In the genomic region with DNA sequence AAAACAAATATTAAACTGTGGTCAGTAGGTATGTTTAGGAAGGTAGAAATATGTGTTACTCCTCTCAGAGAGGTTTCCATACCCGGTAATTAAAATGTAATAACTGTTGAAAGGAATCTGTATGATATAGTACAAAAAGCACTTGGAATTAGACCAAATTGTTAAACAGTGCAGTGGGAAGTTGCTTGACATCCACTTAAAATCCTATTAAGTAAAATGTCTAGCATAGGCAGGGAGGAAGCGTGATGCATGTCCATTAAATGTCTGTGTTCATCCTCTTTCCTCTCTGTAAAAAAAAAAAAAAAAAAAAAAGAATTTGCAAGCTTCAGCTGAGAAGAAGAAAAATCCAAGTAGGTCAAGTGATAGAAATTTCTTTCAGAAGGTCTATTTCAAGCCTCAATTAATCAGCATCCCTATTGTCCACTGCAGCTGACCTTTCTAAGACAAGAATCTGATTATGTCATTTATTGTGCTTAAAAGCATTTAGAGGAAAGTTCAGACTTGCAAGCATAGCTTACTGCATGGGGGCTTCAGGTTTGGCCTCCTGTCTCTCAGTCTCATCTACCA, we compare ENCODE assay signal across 16 cellular contexts.
A peak's percentile ranks its signal among the peaks of the same experiment; 100 is the strongest.
DNase-seq lines count a peak whose midpoint lies in the region; ATAC-seq and TF ChIP-seq lines count a peak whose summit lies in the region.
"Had no signal": no experiment of that assay in that cellular context is flagged by ENCODE, and none has a peak within 500 bp of the region (broad histone marks: within the 10 kb centered on the region; RNA-seq: fewer than 3 reads in every experiment).

No MANE protein-coding gene starts in this region.

- H2BK12ac ChIP-seq in mesenchymal stem cell (ENCODE audit: low read length in 2 of 2) = no peak overlapping the region

- H2AK5ac ChIP-seq in mesenchymal stem cell (ENCODE audit: low read length, severe bottlenecking) = no peak overlapping the region

- no peak for TF ChIP-seq EP300 in SK-N-SH (IDR thresholded peaks at IDR 0.05; ENCODE audit: borderline replicate concordance in 1 of 2, low read depth in 1 of 2, low read length in 1 of 2)

- DNase-seq in SK-N-SH = no peak
- DNase-seq in brain microvascular endothelial cell = no peak
- peak; percentile 11 for DNase-seq in mesenchymal stem cell
- no peak for DNase-seq in NCI-H748 treated with DMSO at 0.1 percent for 48 hours (lab: John Stamatoyannopoulos, UW)
- no peak for DNase-seq in stimulated activated CD8-positive, alpha-beta memory T cell treated with anti-CD3 and anti-CD28 coated beads, Interleukin-4, amount 100 ng/mL, for 48 hours
- DNase-seq: C1 segment of cervical spinal cord, NCI-H1092, NCI-H146, NCI-H2081, NCI-H226, NCI-H524 treated with DMSO at 0.1 percent for 48 hours, PC-9 had no signal

- no peaks in the 10 kb centered on the region for H3K79me2 ChIP-seq in SK-N-SH (ENCODE audit: insufficient read depth)

- peaks cover 8 to 21% of the 10 kb centered on the region in 2 experiments for H3K36me3 ChIP-seq in SK-N-SH (replicated peaks in 1 of 2; ENCODE audit: control insufficient read depth in 1 of 2, insufficient read depth in 2 of 2, low read length in 1 of 2)
- H3K36me3 ChIP-seq in brain microvascular endothelial cell (replicated peaks) = peaks cover 6% of the 10 kb centered on the region
- peaks cover 0 to 9% of the 10 kb centered on the region in 2 experiments for H3K36me3 ChIP-seq in mesenchymal stem cell (ENCODE audit: control insufficient read depth in 1 of 2, insufficient read depth in 2 of 2, low read depth in 1 of 2, low read length in 2 of 2)

- peak overlapping the region; percentile 70 for H4K8ac ChIP-seq in mesenchymal stem cell (ENCODE audit: low read length)

- H3K4me2 ChIP-seq in SK-N-SH (no peak overlapping the region), mesenchymal stem cell (ENCODE audit: low read length, poor library complexity, severe bottlenecking) (no peak overlapping the region)
- H3K4me2 ChIP-seq: PC-9 had no signal

- WGBS in SK-N-SH (ENCODE audit: low lambda C conversion rate) = 75% methylated on average over 2 of the region's 2 CpGs
- no CpG with 5 or more reads among the region's 2 CpGs for WGBS in mesenchymal stem cell

- H3K23ac ChIP-seq in mesenchymal stem cell (ENCODE audit: low read length in 2 of 2) = no peak overlapping the region

- peak overlapping the region in 1 of 2 experiments; percentile 60 for H3K18ac ChIP-seq in mesenchymal stem cell (ENCODE audit: low read depth in 1 of 2, low read length in 2 of 2)

- H3K27ac ChIP-seq in SK-N-SH (ENCODE audit: low read depth in 2 of 2, low read length in 1 of 2) (peak overlapping the region in 1 of 2 experiments; percentile 78; a peak in 2 of 4 replicates), brain microvascular endothelial cell (peak overlapping the region; percentile 62), mesenchymal stem cell (ENCODE audit: low read length, poor library complexity, severe bottlenecking) (no peak overlapping the region)
- H3K27ac ChIP-seq: PC-9, SJSA1 had no signal

- no peak for TF ChIP-seq RAD21 in SK-N-SH (IDR thresholded peaks at IDR 0.05; ENCODE audit: low read length)

- TF ChIP-seq CTCF in SK-N-SH (IDR thresholded peaks at IDR 0.05) = no peak
- TF ChIP-seq CTCF in brain microvascular endothelial cell (IDR thresholded peaks at IDR 0.05; ENCODE audit: low read depth, low read length, missing control alignments) = no peak

- peak overlapping the region in 1 of 2 experiments; percentile 96 for H3K14ac ChIP-seq in mesenchymal stem cell (ENCODE audit: low read length in 2 of 2)

- H3K27me3 ChIP-seq in SK-N-SH (ENCODE audit: insufficient read depth) (no peaks in the 10 kb centered on the region), brain microvascular endothelial cell (replicated peaks) (no peaks in the 10 kb centered on the region), mesenchymal stem cell (ENCODE audit: control insufficient read depth in 1 of 2, insufficient read depth in 1 of 2, low read length in 2 of 2) (no peaks in the 10 kb centered on the region)
- H3K27me3 ChIP-seq: SJSA1 had no signal

- no peaks in the 10 kb centered on the region for H3K9me2 ChIP-seq in SK-N-SH

- H3K4me1 ChIP-seq in SK-N-SH (ENCODE audit: control insufficient read depth in 1 of 2, insufficient read depth in 2 of 2, low read depth in 1 of 2, low read length in 1 of 2) (peaks cover 0 to 41% of the 10 kb centered on the region in 2 experiments; a peak in 3 of 4 replicates), mesenchymal stem cell (ENCODE audit: control insufficient read depth, insufficient read depth, low read depth, low read length) (peaks cover 3% of the 10 kb centered on the region)

- no peak overlapping the region for H3K4ac ChIP-seq in mesenchymal stem cell (ENCODE audit: low read depth in 1 of 2, low read length in 2 of 2)

- peak; percentile 9; the same call in 1 of the 3 replicates for ATAC-seq in SK-N-SH treated with all-trans-retinoic acid at 6 μM for 48 hours
- no peak for ATAC-seq in GM21360 (IDR thresholded peaks at IDR 0.05; ENCODE audit: unreplicated experiment)
- ATAC-seq in HG02623 (IDR thresholded peaks at IDR 0.05; ENCODE audit: unreplicated experiment) = no peak

- H2BK120ac ChIP-seq in mesenchymal stem cell (ENCODE audit: low read depth, low read length) = no peak overlapping the region

- H3K79me1 ChIP-seq in mesenchymal stem cell (replicated peaks; ENCODE audit: low read length, poor library complexity, severe bottlenecking) = no peaks in the 10 kb centered on the region

- POLR2A ChIA-PET in SK-N-SH (lab: Yijun Ruan, JAX) = no interaction called here

- no peak overlapping the region for H4K91ac ChIP-seq in mesenchymal stem cell (ENCODE audit: low read length)

- CTCF ChIA-PET in SK-N-SH (lab: Yijun Ruan, JAX) = interaction anchor here (1.0 kb wide), 1 partner anchor 51 kb away, joined by 3 read pairs; no protein-coding TSS in a partner anchor

- peaks cover 23% of the 10 kb centered on the region for H3F3A ChIP-seq in SK-N-SH (replicated peaks; ENCODE audit: insufficient read depth)

- H2BK15ac ChIP-seq in mesenchymal stem cell (ENCODE audit: low read depth, poor library complexity, severe bottlenecking) = no peak overlapping the region

- no peak overlapping the region for H3K4me3 ChIP-seq in SK-N-SH (ENCODE audit: low read depth in 2 of 2, low read length in 1 of 2)
- H3K4me3 ChIP-seq in brain microvascular endothelial cell (ENCODE audit: low read depth, low read length) = no peak overlapping the region
- no peak overlapping the region for H3K4me3 ChIP-seq in mesenchymal stem cell (ENCODE audit: insufficient read depth in 1 of 2, low read depth in 1 of 2, low read length in 2 of 2)
- H3K4me3 ChIP-seq: PC-9, SJSA1 had no signal

- H3K9ac ChIP-seq in SK-N-SH (no peak overlapping the region), mesenchymal stem cell (ENCODE audit: low read length) (no peak overlapping the region)

- H2BK5ac ChIP-seq in mesenchymal stem cell (ENCODE audit: low read depth, low read length, poor library complexity, severe bottlenecking) = no peak overlapping the region

- H2AFZ ChIP-seq in SK-N-SH (ENCODE audit: low read depth) = no peak overlapping the region
- H2AFZ ChIP-seq in mesenchymal stem cell (ENCODE audit: low read depth, low read length) = no peak overlapping the region
- H2AFZ ChIP-seq: PC-9 had no signal

- H3K9me3 ChIP-seq in SK-N-SH = no peaks in the 10 kb centered on the region
- H3K9me3 ChIP-seq in mesenchymal stem cell (ENCODE audit: control insufficient read depth, low read length) = no peaks in the 10 kb centered on the region
- H3K9me3 ChIP-seq: SJSA1 had no signal

- in situ Hi-C loops in brain microvascular endothelial cell (cut with HindIII; ENCODE audit: low pct_ligation_motif_present, low sequenced_read_pairs) = no loop called here

- H4K20me1 ChIP-seq in SK-N-SH (ENCODE audit: insufficient read depth) = no peaks in the 10 kb centered on the region

TF ChIP-seq in SK-N-SH treated with all-trans-retinoic acid at 6 μM for 48 hours, 23 proteins besides CTCF, POLR2A, EP300 and RAD21 (continues in another document):
- TF ChIP-seq, protein P1, sequence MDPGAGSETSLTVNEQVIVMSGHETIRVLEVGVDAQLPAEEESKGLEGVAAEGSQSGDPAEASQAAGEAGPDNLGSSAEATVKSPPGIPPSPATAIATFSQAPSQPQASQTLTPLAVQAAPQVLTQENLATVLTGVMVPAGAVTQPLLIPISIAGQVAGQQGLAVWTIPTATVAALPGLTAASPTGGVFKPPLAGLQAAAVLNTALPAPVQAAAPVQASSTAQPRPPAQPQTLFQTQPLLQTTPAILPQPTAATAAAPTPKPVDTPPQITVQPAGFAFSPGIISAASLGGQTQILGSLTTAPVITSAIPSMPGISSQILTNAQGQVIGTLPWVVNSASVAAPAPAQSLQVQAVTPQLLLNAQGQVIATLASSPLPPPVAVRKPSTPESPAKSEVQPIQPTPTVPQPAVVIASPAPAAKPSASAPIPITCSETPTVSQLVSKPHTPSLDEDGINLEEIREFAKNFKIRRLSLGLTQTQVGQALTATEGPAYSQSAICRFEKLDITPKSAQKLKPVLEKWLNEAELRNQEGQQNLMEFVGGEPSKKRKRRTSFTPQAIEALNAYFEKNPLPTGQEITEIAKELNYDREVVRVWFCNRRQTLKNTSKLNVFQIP (CRISPR knock-in tag; IDR thresholded peaks at IDR 0.05; ENCODE audit: borderline replicate concordance, low read depth) = no peak
- TF ChIP-seq TCF4 (CRISPR knock-in tag; IDR thresholded peaks at IDR 0.05; ENCODE audit: borderline replicate concordance) (no peak), ISL1 (CRISPR knock-in tag; IDR thresholded peaks at IDR 0.05) (peak; percentile 81)

TF ChIP-seq in SK-N-SH, 30 proteins besides CTCF, POLR2A, EP300 and RAD21 (continues in another document):
- TF ChIP-seq FOSL2 (IDR thresholded peaks at IDR 0.05; ENCODE audit: borderline replicate concordance, low read depth) (no peak), CHD2 (IDR thresholded peaks at IDR 0.05; ENCODE audit: low read length, partially characterized antibody) (no peak), ELF1 (IDR thresholded peaks at IDR 0.05) (no peak), NFIC (IDR thresholded peaks at IDR 0.05; ENCODE audit: borderline replicate concordance) (no peak), TCF12 (IDR thresholded peaks at IDR 0.05) (no peak)
- TF ChIP-seq, protein P2, sequence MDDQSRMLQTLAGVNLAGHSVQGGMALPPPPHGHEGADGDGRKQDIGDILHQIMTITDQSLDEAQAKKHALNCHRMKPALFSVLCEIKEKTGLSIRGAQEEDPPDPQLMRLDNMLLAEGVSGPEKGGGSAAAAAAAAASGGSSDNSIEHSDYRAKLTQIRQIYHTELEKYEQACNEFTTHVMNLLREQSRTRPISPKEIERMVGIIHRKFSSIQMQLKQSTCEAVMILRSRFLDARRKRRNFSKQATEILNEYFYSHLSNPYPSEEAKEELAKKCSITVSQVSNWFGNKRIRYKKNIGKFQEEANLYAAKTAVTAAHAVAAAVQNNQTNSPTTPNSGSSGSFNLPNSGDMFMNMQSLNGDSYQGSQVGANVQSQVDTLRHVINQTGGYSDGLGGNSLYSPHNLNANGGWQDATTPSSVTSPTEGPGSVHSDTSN (IDR thresholded peaks at IDR 0.05) = no peak
